Comparison of ENCODE assay signal across 1 cellular context in genomic region chr16:48555597-48555996, GRCh38.
TF ChIP-seq lines count a peak whose summit lies in the region.

No MANE protein-coding gene starts in this region.

TF ChIP-seq in GM12891, 5 proteins besides CTCF, POLR2A, EP300 and RAD21 (continued from another document):
- no peak for TF ChIP-seq PAX5 (IDR thresholded peaks at IDR 0.05; ENCODE audit: insufficient read depth, low read length, severe bottlenecking)
